8 cellular contexts compared by ENCODE assay signal in the genomic region with DNA sequence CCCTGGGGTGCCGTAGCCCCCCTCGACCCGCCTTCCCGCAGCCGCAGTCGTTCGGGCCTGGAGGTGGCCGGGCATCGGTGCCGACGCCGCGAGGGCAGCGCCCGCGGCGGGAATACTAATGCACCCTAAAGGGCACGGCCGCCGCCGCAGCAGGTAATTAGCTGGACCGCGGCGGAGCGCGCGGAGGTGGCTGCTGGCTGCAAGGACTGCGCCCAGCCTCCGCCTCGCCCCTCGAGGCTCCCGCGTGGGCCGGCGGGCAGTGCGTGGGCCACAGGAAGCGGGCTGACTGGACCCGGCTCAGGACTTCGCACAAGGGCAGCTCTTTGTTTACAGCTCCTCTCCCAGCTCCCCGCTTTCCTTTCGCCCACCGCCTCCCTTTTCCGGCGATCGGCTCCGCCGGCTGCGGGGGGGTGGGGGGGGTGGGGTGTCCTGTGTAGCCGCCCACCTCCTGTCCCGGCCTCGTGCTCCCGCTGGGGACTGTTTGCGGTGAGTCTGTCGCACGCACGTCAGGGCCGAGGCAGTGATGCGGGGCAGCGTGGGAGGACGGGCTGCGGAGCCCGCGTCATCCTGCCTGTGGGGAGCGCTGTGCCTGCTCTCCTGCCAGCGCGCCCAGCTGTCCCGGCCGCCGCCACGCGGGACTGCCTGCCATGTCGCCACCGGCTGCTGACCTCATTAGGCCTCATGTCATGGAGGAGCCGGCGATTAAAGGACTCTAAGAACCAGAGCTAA. TPM values are rescaled to one million over a fixed set of nuclear protein-coding genes. Genes with fewer than 3 reads are reported as not detected.
DNase-seq lines count a peak whose midpoint lies in the region; ATAC-seq and TF ChIP-seq lines count a peak whose summit lies in the region.

No MANE protein-coding gene starts in this region.

- in situ Hi-C loops in GM13977 (cut with MboI; ENCODE audit: low pct_unique_long_range_greater_than_20kb, low sequenced_read_pairs, unreplicated experiment): no loop called here

- no peak overlapping the region for H2AK5ac ChIP-seq in trophoblast cell (ENCODE audit: low read length)

- H3K27me3 Mint-ChIP-seq in activated T-cell treated with anti-CD3 and anti-CD28 coated beads, Interleukin-2, amount 50 U/mL, for 4 hours (ENCODE audit: low read depth): peaks cover 58% of the 10 kb centered on the region
- H3K27me3 Mint-ChIP-seq in glutamatergic neuron (ENCODE audit: unreplicated experiment): peaks cover 8% of the 10 kb centered on the region

- no peaks in the 10 kb centered on the region for H3K36me3 Mint-ChIP-seq in activated T-cell treated with anti-CD3 and anti-CD28 coated beads, Interleukin-2, amount 50 U/mL, for 4 hours (ENCODE audit: insufficient read depth)
- no peaks in the 10 kb centered on the region for H3K36me3 Mint-ChIP-seq in glutamatergic neuron (ENCODE audit: unreplicated experiment)

- ATAC-seq in HG03045 (IDR thresholded peaks at IDR 0.05; ENCODE audit: unreplicated experiment): peak; percentile 64
- peak; percentile 62 to 71 for ATAC-seq in activated T-cell treated with anti-CD3 and anti-CD28 coated beads, Interleukin-2, amount 50 U/mL, for 4 hours

- no peak overlapping the region for H3K27ac ChIP-seq in AG04450 (ENCODE audit: low read depth, low read length)
- H3K27ac ChIP-seq in trophoblast cell (ENCODE audit: low read depth, low read length): no peak overlapping the region

- no peaks in the 10 kb centered on the region for H3K27me3 ChIP-seq in AG04450 (ENCODE audit: control insufficient read depth, insufficient read depth, low read length)
- peaks cover 15% of the 10 kb centered on the region for H3K27me3 ChIP-seq in trophoblast cell (ENCODE audit: insufficient read depth, low read length)

- CTCF ChIA-PET in AG04450 (lab: Charles Lee): interaction anchor here (0.6 to 1.4 kb wide), 6 partner anchors 21 to 150 kb away, joined by 3 to 5 read pairs (median 4); no protein-coding TSS in a partner anchor

- no peaks in the 10 kb centered on the region for H3K9me3 Mint-ChIP-seq in activated T-cell treated with anti-CD3 and anti-CD28 coated beads, Interleukin-2, amount 50 U/mL, for 4 hours
- peaks cover 3% of the 10 kb centered on the region for H3K9me3 Mint-ChIP-seq in glutamatergic neuron (ENCODE audit: unreplicated experiment)

- TF ChIP-seq CTCF in AG04450 (IDR thresholded peaks at IDR 0.05; ENCODE audit: low read depth, low read length) (peak; percentile 32), GM13977 (IDR thresholded peaks at IDR 0.05; ENCODE audit: extremely low read depth, insufficient read depth, missing control alignments) (peak; percentile 62), glutamatergic neuron (IDR thresholded peaks at IDR 0.05; ENCODE audit: partially characterized antibody, unreplicated experiment) (peak; percentile 22)

- no peaks in the 10 kb centered on the region; the same call in 1 of the 2 replicates for H3K9me3 ChIP-seq in AG04450 (ENCODE audit: control insufficient read depth, insufficient read depth, low read length)
- H3K9me3 ChIP-seq in trophoblast cell (ENCODE audit: insufficient read depth, low read depth, low read length): no peaks in the 10 kb centered on the region

- H2BK12ac ChIP-seq in trophoblast cell (ENCODE audit: low read length): no peak overlapping the region

- H3K4ac ChIP-seq in trophoblast cell (ENCODE audit: low read depth, low read length): no peak overlapping the region

- no peak overlapping the region for H4K8ac ChIP-seq in trophoblast cell (ENCODE audit: low read depth, low read length)

- no peaks in the 10 kb centered on the region for H3K36me3 ChIP-seq in trophoblast cell (ENCODE audit: control insufficient read depth in 1 of 2, insufficient read depth in 2 of 2, low read length in 2 of 2)

- peaks cover 13 to 19% of the 10 kb centered on the region in 2 experiments for H3K4me1 ChIP-seq in trophoblast cell (ENCODE audit: control insufficient read depth in 1 of 2, insufficient read depth in 2 of 2, low read length in 2 of 2)

- no CpG with 5 or more reads among the region's 75 CpGs for WGBS in trophoblast cell (ENCODE audit: extremely low coverage, insufficient coverage, insufficient read length)

- no peak overlapping the region for H2BK5ac ChIP-seq in trophoblast cell (ENCODE audit: low read depth, low read length, poor library complexity)

- POLR2A ChIA-PET in AG04450 (lab: Yijun Ruan, JAX): interaction anchor here (0.5 kb wide), 1 partner anchor 44 kb away, joined by 5 read pairs; no protein-coding TSS in a partner anchor

- no peak for TF ChIP-seq POLR2A in erythroblast (IDR thresholded peaks at IDR 0.05; ENCODE audit: low read length)

- H3K79me1 ChIP-seq in trophoblast cell (ENCODE audit: low read length): peaks cover 2% of the 10 kb centered on the region

- no peak overlapping the region for H4K12ac ChIP-seq in trophoblast cell (ENCODE audit: low read depth, low read length)

- DNase-seq in AG04450 (ENCODE audit: low read depth, low spot score): no peak
- peak; percentile 90 for DNase-seq in GM13977 (ENCODE audit: low spot score)
- no peak for DNase-seq in activated T-cell treated with anti-CD3 and anti-CD28 coated beads, Interleukin-2, amount 50 U/mL, for 4 hours
- peak; percentile 82 for DNase-seq in glutamatergic neuron
- DNase-seq in trophoblast cell: peak; percentile 55 to 56
- no peak for DNase-seq in effector CD8-positive, alpha-beta T cell (lab: John Stamatoyannopoulos, UW)
- DNase-seq in erythroblast (lab: John Stamatoyannopoulos, UW): no peak

- H3K79me2 ChIP-seq in trophoblast cell (ENCODE audit: control insufficient read depth, insufficient read depth, low read length, poor library complexity): no peaks in the 10 kb centered on the region

- H3K4me1 Mint-ChIP-seq in activated T-cell treated with anti-CD3 and anti-CD28 coated beads, Interleukin-2, amount 50 U/mL, for 4 hours (ENCODE audit: low read depth): peaks cover 8% of the 10 kb centered on the region
- peaks cover 25% of the 10 kb centered on the region for H3K4me1 Mint-ChIP-seq in glutamatergic neuron (ENCODE audit: low read depth, unreplicated experiment)

- H3K23ac ChIP-seq in trophoblast cell (ENCODE audit: low read length): no peak overlapping the region

- H2BK120ac ChIP-seq in trophoblast cell (ENCODE audit: insufficient read depth, low read length, poor library complexity): no peak overlapping the region

- no peak overlapping the region for H3K4me3 Mint-ChIP-seq in activated T-cell treated with anti-CD3 and anti-CD28 coated beads, Interleukin-2, amount 50 U/mL, for 4 hours
- H3K4me3 Mint-ChIP-seq in glutamatergic neuron (ENCODE audit: unreplicated experiment): peak overlapping the region; percentile 84

- no peak overlapping the region for H3K18ac ChIP-seq in trophoblast cell (ENCODE audit: low read length)

- H3K4me2 ChIP-seq in trophoblast cell (ENCODE audit: low read length): peak overlapping the region; percentile 70

- H3K9ac ChIP-seq in trophoblast cell (ENCODE audit: low read length): no peak overlapping the region

- no peak overlapping the region for H4K91ac ChIP-seq in trophoblast cell (ENCODE audit: low read depth, low read length)

- no peak overlapping the region for H3K14ac ChIP-seq in trophoblast cell (ENCODE audit: low read length)

- H3K27ac Mint-ChIP-seq in glutamatergic neuron (ENCODE audit: unreplicated experiment): peak overlapping the region; percentile 68

- peak overlapping the region; percentile 47 for H3K4me3 ChIP-seq in AG04450 (ENCODE audit: low read depth, low read length)
- peak overlapping the region; percentile 45 for H3K4me3 ChIP-seq in trophoblast cell (ENCODE audit: low read depth, low read length)

- no peak overlapping the region for H2AFZ ChIP-seq in trophoblast cell (ENCODE audit: insufficient read depth, low read length, poor library complexity)

RNA-seq across cellular contexts. Expression of a gene that starts 53.2 kb away (rescaled TPM):
- 0.55 and 0.68 TPM in 2 replicates for polyA plus RNA-seq in AG04450 (2011; rRNA removed)
- 0.91 and 1.5 TPM in 2 replicates for polyA minus RNA-seq in AG04450 (2011; rRNA and poly(A)+ RNA removed)
- total RNA-seq in activated T-cell treated with anti-CD3 and anti-CD28 coated beads, Interleukin-2, amount 50 U/mL, for 4 hours: under 1 TPM; 0.05 to 0.30 (median 0.11) TPM
- 3.6 TPM for total RNA-seq in glutamatergic neuron (ENCODE audit: unreplicated experiment)
- polyA plus RNA-seq in trophoblast cell (2013): 0.22 and 0.25 TPM in 2 replicates

Comparison
In these comparisons a context has a peak if more than half of its experiments do, and no peak if none do; other contexts are left out.
1. DNase-seq: peak in GM13977 (single experiment), glutamatergic neuron (single experiment) and trophoblast cell (2 of 2); none in AG04450 (single experiment), activated T-cell treated with anti-CD3 and anti-CD28 coated beads, Interleukin-2, amount 50 U/mL, for 4 hours (single experiment), effector CD8-positive, alpha-beta T cell (single experiment) and erythroblast (0 of 2).
2. Peak in every context shown above with its lines, with median percentiles within 50 percentile points of each other: CTCF ChIP-seq.